In genomic region chr6:167870321-167870720, GRCh38 we compare ENCODE assay signal across 19 cellular contexts. TPM values are rescaled to one million over a fixed set of nuclear protein-coding genes. Genes with fewer than 3 reads are reported as not detected.
DNase-seq lines count a peak whose midpoint lies in the region; ATAC-seq, FAIRE-seq and TF ChIP-seq lines count a peak whose summit lies in the region.
"Had no signal": no experiment of that assay in that cellular context is flagged by ENCODE, and none has a peak within 500 bp of the region (broad histone marks: within the 10 kb centered on the region; RNA-seq: fewer than 3 reads in every experiment).

No MANE protein-coding gene starts in this region.

- H3K9ac ChIP-seq in endothelial cell of umbilical vein (replicated peaks; ENCODE audit: extremely low read depth, insufficient read depth, low read length), result no peak overlapping the region
- H3K9ac ChIP-seq: BLaER1 had no signal

- 63% methylated on average over 3 of the region's 3 CpGs for WGBS in right cardiac atrium
- WGBS in heart left ventricle, 4 donors, result 66 to 81% (median 68%) methylated on average over 3 of the region's 3 CpGs

- peak in 2 of 3 donors; percentile 12 to 48 for DNase-seq in right cardiac atrium
- DNase-seq in heart left ventricle, result no peak
- DNase-seq in endothelial cell of umbilical vein (ENCODE audit: low read depth, low spot score), result peak; percentile 21
- DNase-seq in mucosa of descending colon, result peak in 2 of 3 donors; percentile 28 to 82
- no peak for DNase-seq in MCF 10A (ENCODE audit: unreplicated experiment)
- DNase-seq in NCI-H187 treated with DMSO at 0.1 percent for 48 hours (lab: John Stamatoyannopoulos, UW), result no peak
- no peak for DNase-seq in HT-29 (ENCODE audit: low spot score)
- DNase-seq: 8988T; CD4-positive, alpha-beta memory T cell; DMS153; DMS79; GDM1; H9 had no signal

- no peaks in the 10 kb centered on the region for H3K4me1 Mint-ChIP-seq in MCF 10A (ENCODE audit: insufficient read depth, unreplicated experiment)
- H3K4me1 Mint-ChIP-seq: CD14-positive monocyte; CD4-positive, alpha-beta memory T cell had no signal

- H3K4me2 ChIP-seq in endothelial cell of umbilical vein (ENCODE audit: insufficient read depth, low read length), result no peak overlapping the region
- H3K4me2 ChIP-seq: BLaER1 had no signal

- TF ChIP-seq POLR2A in heart left ventricle (IDR thresholded peaks at IDR 0.05) (no peak), endothelial cell of umbilical vein (IDR thresholded peaks at IDR 0.05; ENCODE audit: low read depth, low read length) (no peak)

- H3K36me3 ChIP-seq in heart left ventricle, result peaks cover 0 to 85% (median 25%) of the 10 kb centered on the region in 9 donors
- peaks cover 6 to 8% of the 10 kb centered on the region in 2 experiments for H3K36me3 ChIP-seq in endothelial cell of umbilical vein (ENCODE audit: control insufficient read depth in 2 of 2, extremely low read depth in 1 of 2, insufficient read depth in 2 of 2, low read length in 2 of 2)
- peaks cover 5% of the 10 kb centered on the region for H3K36me3 ChIP-seq in mucosa of descending colon (ENCODE audit: low read depth)

- intact Hi-C loops in right cardiac atrium (cut with DNase I) (no loop called here), heart left ventricle (cut with DNase I) (loop anchor here in 1 of 10 donors (1.0 kb wide), 1 partner anchor 23 kb away; no protein-coding TSS in a partner anchor), endothelial cell of umbilical vein (cut with micrococcal nuclease) (no loop called here), mucosa of descending colon (cut with DNase I, micrococcal nuclease) (no loop called here), MCF 10A (cut with micrococcal nuclease) (no loop called here)

- dilution Hi-C loops in endothelial cell of umbilical vein (cut with MboI; ENCODE audit: extremely low pct_ligation_motif_present, low sequenced_read_pairs), result no loop called here

- H3K4me3 Mint-ChIP-seq in MCF 10A (ENCODE audit: unreplicated experiment), result no peak overlapping the region
- H3K4me3 Mint-ChIP-seq: CD14-positive monocyte; CD4-positive, alpha-beta memory T cell; H9 had no signal

- H3K27ac ChIP-seq in right cardiac atrium (ENCODE audit: low read length), result no peak overlapping the region
- H3K27ac ChIP-seq in heart left ventricle, result no peak overlapping the region
- H3K27ac ChIP-seq in endothelial cell of umbilical vein (ENCODE audit: insufficient read depth, low read depth, low read length), result no peak overlapping the region
- H3K27ac ChIP-seq: BLaER1 had no signal

- no peak overlapping the region for H3K27ac Mint-ChIP-seq in MCF 10A (ENCODE audit: low read depth, unreplicated experiment)
- H3K27ac Mint-ChIP-seq: CD14-positive monocyte; CD4-positive, alpha-beta memory T cell had no signal

- no TSS peak for BruUV-seq in endothelial cell of umbilical vein (replicated peaks; lab: Mats Ljungman, UMichigan)
- no TSS peak for BruUV-seq in MCF 10A (replicated peaks; lab: Mats Ljungman, UMichigan)

- H3K79me2 ChIP-seq in endothelial cell of umbilical vein (ENCODE audit: control insufficient read depth, insufficient read depth, low read length), result no peaks in the 10 kb centered on the region

- ATAC-seq in right cardiac atrium (no peak), heart left ventricle (no peak), mucosa of descending colon (no peak), GM18873 (IDR thresholded peaks at IDR 0.05; ENCODE audit: low FRiP score, unreplicated experiment) (no peak)

- H3K4me1 ChIP-seq in right cardiac atrium (ENCODE audit: control insufficient read depth, insufficient read depth, low read length), result no peaks in the 10 kb centered on the region
- H3K4me1 ChIP-seq in heart left ventricle, result no peaks in the 10 kb centered on the region
- H3K4me1 ChIP-seq in endothelial cell of umbilical vein (ENCODE audit: control insufficient read depth, extremely low read depth, insufficient read depth, low read length), result no peaks in the 10 kb centered on the region
- no peaks in the 10 kb centered on the region for H3K4me1 ChIP-seq in mucosa of descending colon (ENCODE audit: low read depth)
- H3K4me1 ChIP-seq: BLaER1 had no signal

- H3K9me3 Mint-ChIP-seq in MCF 10A (ENCODE audit: unreplicated experiment), result no peaks in the 10 kb centered on the region
- H3K9me3 Mint-ChIP-seq: CD14-positive monocyte, H9 had no signal

- FAIRE-seq in endothelial cell of umbilical vein (lab: Jason Lieb, UNC), result no peak
- FAIRE-seq: GM12892, GM18507, H1 had no signal

- no peak overlapping the region for H2AFZ ChIP-seq in endothelial cell of umbilical vein (ENCODE audit: low read depth, low read length)

- H4K20me1 ChIP-seq in endothelial cell of umbilical vein (replicated peaks; ENCODE audit: control insufficient read depth, extremely low read depth, insufficient read depth, low read length), result no peaks in the 10 kb centered on the region

- H3K9me3 ChIP-seq in right cardiac atrium (ENCODE audit: control insufficient read depth, low read length) (no peaks in the 10 kb centered on the region), heart left ventricle (no peaks in the 10 kb centered on the region), endothelial cell of umbilical vein (replicated peaks; ENCODE audit: control insufficient read depth, insufficient read depth, low read length) (no peaks in the 10 kb centered on the region), mucosa of descending colon (no peaks in the 10 kb centered on the region)
- H3K9me3 ChIP-seq: BLaER1 had no signal

- H3K4me3 ChIP-seq in right cardiac atrium (ENCODE audit: low read length) (no peak overlapping the region), heart left ventricle (no peak overlapping the region), endothelial cell of umbilical vein (replicated peaks in 1 of 3; ENCODE audit: insufficient read depth in 1 of 3, low read depth in 1 of 3, low read length in 3 of 3) (no peak overlapping the region), mucosa of descending colon (no peak overlapping the region)
- H3K4me3 ChIP-seq: BLaER1 had no signal

- H3K27me3 ChIP-seq in right cardiac atrium (ENCODE audit: control insufficient read depth, insufficient read depth) (no peaks in the 10 kb centered on the region), heart left ventricle (no peaks in the 10 kb centered on the region), endothelial cell of umbilical vein (ENCODE audit: control insufficient read depth in 2 of 2, insufficient read depth in 2 of 2, low read length in 2 of 2) (no peaks in the 10 kb centered on the region)
- H3K27me3 ChIP-seq: BLaER1 had no signal

- H3K27me3 Mint-ChIP-seq in MCF 10A (ENCODE audit: insufficient read depth, unreplicated experiment), result no peaks in the 10 kb centered on the region
- H3K27me3 Mint-ChIP-seq: CD4-positive, alpha-beta memory T cell had no signal

- POLR2A ChIA-PET in endothelial cell of umbilical vein (lab: Charles Lee) (no interaction called here), MCF 10A (lab: Yijun Ruan, JAX) (interaction anchor here (0.7 to 1.8 kb wide), 2 partner anchors 13 to 43 kb away, joined by 4 to 8 read pairs; no protein-coding TSS in a partner anchor)

- TF ChIP-seq CTCF in heart left ventricle (IDR thresholded peaks at IDR 0.05), result no peak
- no peak for TF ChIP-seq CTCF in endothelial cell of umbilical vein (IDR thresholded peaks at IDR 0.05; ENCODE audit: extremely low read depth in 1 of 2, insufficient read depth in 1 of 2, low read depth in 1 of 2, low read length in 2 of 2)
- no peak for TF ChIP-seq CTCF in mucosa of descending colon (IDR thresholded peaks at IDR 0.05)
- no peak for TF ChIP-seq CTCF in MCF 10A (IDR thresholded peaks at IDR 0.05; ENCODE audit: unreplicated experiment)

- no peaks in the 10 kb centered on the region for H3K9me1 ChIP-seq in endothelial cell of umbilical vein (replicated peaks; ENCODE audit: control insufficient read depth, extremely low read depth, insufficient read depth, low read length)

- peaks cover 48% of the 10 kb centered on the region for H3K36me3 Mint-ChIP-seq in MCF 10A (ENCODE audit: insufficient read depth, unreplicated experiment)
- H3K36me3 Mint-ChIP-seq: CD14-positive monocyte had no signal

- CTCF ChIA-PET in endothelial cell of umbilical vein (lab: Charles Lee) (no interaction called here), MCF 10A (lab: Yijun Ruan, JAX) (interaction anchor here (0.9 kb wide), 1 partner anchor 12 kb away, joined by 3 read pairs; no protein-coding TSS in a partner anchor)

TF ChIP-seq in endothelial cell of umbilical vein, 7 proteins besides CTCF, POLR2A, EP300 and RAD21:
- no peak for TF ChIP-seq MAX (IDR thresholded peaks at IDR 0.05; ENCODE audit: insufficient read depth, insufficient read length)
- TF ChIP-seq GATA2 (IDR thresholded peaks at IDR 0.05; ENCODE audit: insufficient read depth, insufficient read length, low read depth, low read length), result no peak
- TF ChIP-seq JUN (IDR thresholded peaks at IDR 0.05; ENCODE audit: borderline replicate concordance, insufficient read depth, insufficient read length, low read depth), result no peak
- no peak for TF ChIP-seq EZH2 (IDR thresholded peaks at IDR 0.05; ENCODE audit: borderline replicate concordance, low read depth, low read length, severe bottlenecking)
- no peak for TF ChIP-seq POLR2AphosphoS5 (IDR thresholded peaks at IDR 0.05; ENCODE audit: insufficient read depth, low read depth, low read length)

RNA-seq across cellular contexts. Expression of gene AFDN, which starts 43.6 kb away (rescaled TPM):
- total RNA-seq in right cardiac atrium, result 10 to 100 TPM; 45.3 to 58.0 (median 48.9) TPM
- 23.0 TPM for polyA plus RNA-seq in right cardiac atrium
- 100 to 1,000 TPM in 1 of 9 donors, 10 to 100 TPM in 8; 38.0 to 100 (median 51.8) TPM for total RNA-seq in heart left ventricle
- 10 to 100 TPM; 27.6 to 31.5 TPM for polyA plus RNA-seq in heart left ventricle
- total RNA-seq in endothelial cell of umbilical vein, result 128 and 134 TPM in 2 replicates
- polyA plus RNA-seq in endothelial cell of umbilical vein, result 28.0 and 31.0 TPM in 2 replicates
- polyA plus RNA-seq in endothelial cell of umbilical vein (2011; cell fraction: cytosol; rRNA removed), result 24.2 and 26.6 TPM in 2 replicates
- 238 and 251 TPM in 2 replicates for polyA plus RNA-seq in endothelial cell of umbilical vein (2011; cell fraction: nucleus; rRNA removed)
- 39.8 and 43.9 TPM in 2 replicates for polyA plus RNA-seq in endothelial cell of umbilical vein (2012)
- 146 and 171 TPM in 2 replicates for polyA minus RNA-seq in endothelial cell of umbilical vein
- 15.5 TPM for polyA minus RNA-seq in endothelial cell of umbilical vein (2011; cell fraction: cytosol; rRNA and poly(A)+ RNA removed)
- 258 and 322 TPM in 2 replicates for polyA minus RNA-seq in endothelial cell of umbilical vein (2011; cell fraction: nucleus; rRNA and poly(A)+ RNA removed)
- 100 to 1,000 TPM; 168 to 231 (median 208) TPM for total RNA-seq in mucosa of descending colon
- 115 and 124 TPM in 2 replicates for total RNA-seq in MCF 10A (2022)
- 79.8 and 86.5 TPM in 2 replicates for total RNA-seq in HT-29 (2014; rRNA removed; shearing (Covaris generic))

Comparison
In these comparisons a context has a peak if more than half of its experiments do, and no peak if none do; other contexts are left out.
1. DNase-seq: peak in right cardiac atrium (2 of 3), endothelial cell of umbilical vein (single experiment) and mucosa of descending colon (2 of 3); none in heart left ventricle (0 of 5), MCF 10A (single experiment), NCI-H187 treated with DMSO at 0.1 percent for 48 hours (single experiment) and HT-29 (single experiment).